8 cellular contexts compared by ENCODE assay signal in genomic region chr1:172443666-172444453, GRCh38. TPM values are rescaled to one million over a fixed set of nuclear protein-coding genes. Genes with fewer than 3 reads are reported as not detected.
A peak's percentile ranks its signal among the peaks of the same experiment; 100 is the strongest.
DNase-seq lines count a peak whose midpoint lies in the region; TF ChIP-seq lines count a peak whose summit lies in the region.

Gene PIGC (minus strand): TSS chr1:172444069. CDS start chr1:172442622, 1,447 bp downstream.

- no peak for TF ChIP-seq POLR2A in suprapubic skin (IDR thresholded peaks at IDR 0.05)

- CTCF ChIA-PET in HEK293T (lab: Yijun Ruan, JAX): interaction anchor here (0.9 kb wide), 1 partner anchor 26 kb away, joined by 3 read pairs; no protein-coding TSS in a partner anchor

- peak within 1 kb of the TSS; percentile 84 for H3K4me3 ChIP-seq in suprapubic skin

- H3K27me3 ChIP-seq in suprapubic skin: no peaks in the 10 kb centered on the region

- H3K4me1 ChIP-seq in suprapubic skin: peaks cover 29% of the 10 kb centered on the region

- POLR2A ChIA-PET in HEK293T (lab: Yijun Ruan, JAX): no interaction called here

- peak within 1 kb of the TSS; percentile 86 for H3K27ac ChIP-seq in suprapubic skin

- in situ Hi-C loops in SK-MEL-5 (cut with HindIII; ENCODE audit: low pct_unique_long_range_greater_than_20kb, low sequenced_read_pairs): loop anchor here (25.0 kb wide), 1 partner anchor 268 kb away; no protein-coding TSS in a partner anchor

- TF ChIP-seq EP300 in suprapubic skin (IDR thresholded peaks at IDR 0.05): no peak

- DNase-seq in GM04504 (ENCODE audit: low read depth): peak; percentile 63
- peak; percentile 96 for DNase-seq in HEK293T (ENCODE audit: extremely low spot score)
- peak; percentile 82 for DNase-seq in MV-4-11 (lab: John Stamatoyannopoulos, UW)
- peak; percentile 90 for DNase-seq in SK-MEL-5 (ENCODE audit: low read depth, low spot score)
- DNase-seq in activated naive CD4-positive, alpha-beta T cell treated with Interleukin-2 at 50 U/mL for 16 hours: peak; percentile 93
- DNase-seq in globus pallidus (ENCODE audit: low spot score): peak; percentile 85
- DNase-seq in nucleus accumbens (lab: John Stamatoyannopoulos, UW): peak in 55 of 56 donors; percentile 36 to 92 (median 80)
- DNase-seq in suprapubic skin (ENCODE audit: low spot score in 2 of 2): peak; percentile 94 to 97

- peak; percentile 60 to 86 for TF ChIP-seq CTCF in suprapubic skin (IDR thresholded peaks at IDR 0.05)

- H3K36me3 ChIP-seq in suprapubic skin: no peaks in the 10 kb centered on the region

- H3K9me3 ChIP-seq in suprapubic skin: no peaks in the 10 kb centered on the region

- WGBS in suprapubic skin: 15% methylated on average over 21 of the region's 43 CpGs

TF ChIP-seq in HEK293T, 16 proteins besides CTCF, POLR2A, EP300 and RAD21:
- TF ChIP-seq L3MBTL2 (conservative IDR thresholded peaks at IDR 0.05) (0 out of 2 replicates have a peak, but pooled peaks have one; percentile 26), SUZ12 (IDR thresholded peaks at IDR 0.05) (no peak), ELF4 (IDR thresholded peaks at IDR 0.05) (peak; percentile 96)
TF ChIP-seq in HEK293T: peak in this region for 2.

RNA-seq across cellular contexts. Expression of gene PIGC, which starts in this region (rescaled TPM):
- total RNA-seq in SK-MEL-5 (2014; rRNA removed; shearing (Covaris generic)): 22.5 and 25.3 TPM in 2 replicates
- polyA plus RNA-seq in SK-MEL-5 (2015; cell fraction: cytosol; rRNA removed): 31.2 and 34.0 TPM in 2 replicates
- 14.0 and 19.4 TPM in 2 replicates for polyA plus RNA-seq in SK-MEL-5 (2015; cell fraction: nucleus; rRNA removed)
- total RNA-seq in suprapubic skin: 10 to 100 TPM; 16.8 to 51.8 (median 34.1) TPM

Comparison
In these comparisons a context has a peak if more than half of its experiments do, and no peak if none do; other contexts are left out.
1. Peak in every context shown above with its lines: DNase-seq, H3K4me3 ChIP-seq and H3K27ac ChIP-seq.